In genomic region chr19:39518458-39518857, GRCh38 we compare ENCODE assay signal across 32 cellular contexts. TPM values are rescaled to one million over a fixed set of nuclear protein-coding genes. Genes with fewer than 3 reads are reported as not detected.
DNase-seq lines count a peak whose midpoint lies in the region; ATAC-seq and TF ChIP-seq lines count a peak whose summit lies in the region.
"Had no signal": no experiment of that assay in that cellular context is flagged by ENCODE, and none has a peak within 500 bp of the region (broad histone marks: within the 10 kb centered on the region; RNA-seq: fewer than 3 reads in every experiment).

No MANE protein-coding gene starts in this region.

- H3K4me3 ChIP-seq in GM23338, result peak overlapping the region; percentile 30; the same call in 1 of the 2 replicates
- no peak overlapping the region for H3K4me3 ChIP-seq in neural progenitor cell
- H3K4me3 ChIP-seq: HAP-1, testis, uterus had no signal

- H3K27me3 ChIP-seq in GM23338 (ENCODE audit: insufficient read depth), result peaks cover 11% of the 10 kb centered on the region
- H3K27me3 ChIP-seq in neural progenitor cell, result peaks cover 34% of the 10 kb centered on the region

- H3K27ac Mint-ChIP-seq in GM23338 (peak overlapping the region; percentile 43; the same call in 1 of the 2 replicates), glutamatergic neuron (ENCODE audit: unreplicated experiment) (peak overlapping the region; percentile 12), neural progenitor cell (no peak overlapping the region)
- no peak overlapping the region for H3K27ac Mint-ChIP-seq in activated CD4-positive, alpha-beta T cell treated with anti-CD3 and anti-CD28 coated beads for 36 hours
- H3K27ac Mint-ChIP-seq: activated naive CD8-positive, alpha-beta T cell treated with anti-CD3 and anti-CD28 coated beads, Interleukin-2, amount 50 U/mL, for 24 hours; effector memory CD8-positive, alpha-beta T cell; stimulated activated memory B cell treated with anti-CD40 and anti-IgM and Interleukin-4, amounts not matched to agents 10 μg/mL and 1 μg/mL and 100 μg/mL, for 72 hours had no signal

- 0 out of 2 replicates have a peak, but pooled peaks cover 14% of the 10 kb centered on the region for H3F3A ChIP-seq in GM23338 (replicated peaks; ENCODE audit: low read depth)
- H3F3A ChIP-seq in neural progenitor cell (ENCODE audit: low read depth), result peaks cover 31% of the 10 kb centered on the region

- H3K27me3 Mint-ChIP-seq in GM23338 (ENCODE audit: insufficient read depth, low read depth, poor library complexity) (peaks cover 23% of the 10 kb centered on the region), glutamatergic neuron (ENCODE audit: unreplicated experiment) (peaks cover 24% of the 10 kb centered on the region), neural progenitor cell (ENCODE audit: insufficient read depth, low read depth) (peaks cover 43% of the 10 kb centered on the region)
- H3K27me3 Mint-ChIP-seq in activated CD4-positive, alpha-beta T cell treated with anti-CD3 and anti-CD28 coated beads for 36 hours, result peaks cover 32% of the 10 kb centered on the region

- peak overlapping the region; percentile 65 for H3K4me2 ChIP-seq in GM23338
- H3K4me2 ChIP-seq in neural progenitor cell, result peak overlapping the region; percentile 3

- peaks cover 16% of the 10 kb centered on the region for H3K79me2 ChIP-seq in GM23338 (replicated peaks; ENCODE audit: insufficient read depth)
- peaks cover 14% of the 10 kb centered on the region for H3K79me2 ChIP-seq in neural progenitor cell (ENCODE audit: low read depth)

- peak; percentile 44 for DNase-seq in GM23338 (ENCODE audit: low spot score)
- DNase-seq in NCI-H510A (lab: John Stamatoyannopoulos, UW), result peak; percentile 17
- DNase-seq in glutamatergic neuron, result no peak
- DNase-seq in neural progenitor cell (ENCODE audit: low spot score), result no peak
- no peak for DNase-seq in AG20443 (ENCODE audit: low spot score)
- DNase-seq in activated CD4-positive, alpha-beta T cell treated with anti-CD3 and anti-CD28 coated beads for 36 hours, result no peak
- no peak for DNase-seq in D341Med (ENCODE audit: low spot score)
- DNase-seq: activated CD4-positive, alpha-beta T cell treated with anti-CD3 and anti-CD28 coated beads for 4 hours; activated effector memory CD4-positive, alpha-beta T cell treated with anti-CD3 and anti-CD28 coated beads, Interleukin-2, amount 50 U/mL, for 16 hours; activated naive CD8-positive, alpha-beta T cell treated with anti-CD3 and anti-CD28 coated beads, Interleukin-2, amount 50 U/mL, for 24 hours; activated T-cell treated with anti-CD3 and anti-CD28 coated beads, Interleukin-2, amount 50 U/mL, for 1 hour; caudate nucleus; cortex of kidney; effector memory CD8-positive, alpha-beta T cell; head of caudate nucleus; Kasumi-1; left cardiac atrium; mammary epithelial cell; NCI-H1694; NCI-H526 treated with DMSO at 0.1 percent for 48 hours; stimulated activated CD4-positive, alpha-beta T cell treated with anti-CD3 and anti-CD28 coated beads, Interleukin-4, amount 100 ng/mL, for 4 hours; testis; uterus had no signal

- H3K36me3 ChIP-seq in GM23338 (ENCODE audit: insufficient read depth) (no peaks in the 10 kb centered on the region; the same call in 1 of the 2 replicates), neural progenitor cell (no peaks in the 10 kb centered on the region)
- H3K36me3 ChIP-seq: HAP-1, uterus had no signal

- H3K4me1 Mint-ChIP-seq in GM23338 (peaks cover 25% of the 10 kb centered on the region), glutamatergic neuron (ENCODE audit: low read depth, unreplicated experiment) (peaks cover 14% of the 10 kb centered on the region), neural progenitor cell (peaks cover 21% of the 10 kb centered on the region)
- peaks cover 17% of the 10 kb centered on the region for H3K4me1 Mint-ChIP-seq in activated CD4-positive, alpha-beta T cell treated with anti-CD3 and anti-CD28 coated beads for 36 hours

- CTCF ChIA-PET in activated CD4-positive, alpha-beta T cell treated with anti-CD3 and anti-CD28 coated beads for 36 hours (lab: Charles Lee), result interaction anchor here (0.6 to 1.3 kb wide), 3 partner anchors 22 to 402 kb away, joined by 3 read pairs; no protein-coding TSS in a partner anchor

- no peak overlapping the region for H3K9ac ChIP-seq in neural progenitor cell

- H3K9me2 ChIP-seq in GM23338 (ENCODE audit: insufficient read depth), result no peaks in the 10 kb centered on the region

- POLR2A ChIA-PET in activated CD4-positive, alpha-beta T cell treated with anti-CD3 and anti-CD28 coated beads for 36 hours (lab: Charles Lee), result interaction anchor here (0.6 kb wide), 2 partner anchors 20 to 180 kb away, joined by 3 to 4 read pairs; no protein-coding TSS in a partner anchor

- H3K9me3 ChIP-seq in neural progenitor cell (ENCODE audit: low read depth), result no peaks in the 10 kb centered on the region
- H3K9me3 ChIP-seq: HAP-1, testis, uterus had no signal

- H3K4me1 ChIP-seq in GM23338 (ENCODE audit: insufficient read depth) (peaks cover 15% of the 10 kb centered on the region; the same call in 1 of the 2 replicates), neural progenitor cell (peaks cover 4% of the 10 kb centered on the region)

- H3K27ac ChIP-seq in GM23338 (ENCODE audit: low read depth) (peak overlapping the region; percentile 90), neural progenitor cell (peak overlapping the region; percentile 53)
- H3K27ac ChIP-seq: testis, uterus had no signal

- no peak for TF ChIP-seq CTCF in GM23338 (conservative IDR thresholded peaks at IDR 0.05; ENCODE audit: low read depth in 2 of 2)
- TF ChIP-seq CTCF in glutamatergic neuron (IDR thresholded peaks at IDR 0.05; ENCODE audit: partially characterized antibody, unreplicated experiment), result no peak
- TF ChIP-seq CTCF in neural progenitor cell (IDR thresholded peaks at IDR 0.05), result no peak

- H2AFZ ChIP-seq in GM23338 (no peak overlapping the region), neural progenitor cell (replicated peaks) (no peak overlapping the region)

- intact Hi-C loops in activated CD4-positive, alpha-beta T cell treated with anti-CD3 and anti-CD28 coated beads for 36 hours (cut with DNase I, micrococcal nuclease), result no loop called here

- H4K20me1 ChIP-seq in GM23338 (replicated peaks; ENCODE audit: insufficient read depth), result 0 out of 2 replicates have a peak, but pooled peaks cover 4% of the 10 kb centered on the region
- H4K20me1 ChIP-seq in neural progenitor cell (ENCODE audit: low read depth), result peaks cover 4% of the 10 kb centered on the region

- H3K9me3 Mint-ChIP-seq in GM23338 (peaks cover 9% of the 10 kb centered on the region; the same call in 2 of the 3 replicates), glutamatergic neuron (ENCODE audit: unreplicated experiment) (peaks cover 28% of the 10 kb centered on the region), neural progenitor cell (peaks cover 3% of the 10 kb centered on the region)
- no peaks in the 10 kb centered on the region for H3K9me3 Mint-ChIP-seq in activated CD4-positive, alpha-beta T cell treated with anti-CD3 and anti-CD28 coated beads for 36 hours (ENCODE audit: low read depth)
- H3K9me3 Mint-ChIP-seq: activated naive CD8-positive, alpha-beta T cell treated with anti-CD3 and anti-CD28 coated beads, Interleukin-2, amount 50 U/mL, for 24 hours; effector memory CD8-positive, alpha-beta T cell; stimulated activated memory B cell treated with anti-CD40 and anti-IgM and Interleukin-4, amounts not matched to agents 10 μg/mL and 1 μg/mL and 100 μg/mL, for 72 hours had no signal

- ATAC-seq in GM23338 (no peak), GM21390 (IDR thresholded peaks at IDR 0.05; ENCODE audit: unreplicated experiment) (no peak)
- ATAC-seq in activated CD4-positive, alpha-beta T cell treated with anti-CD3 and anti-CD28 coated beads for 36 hours, result no peak
- ATAC-seq: activated naive CD8-positive, alpha-beta T cell treated with anti-CD3 and anti-CD28 coated beads, Interleukin-2, amount 50 U/mL, for 24 hours; effector memory CD8-positive, alpha-beta T cell; left cardiac atrium; sciatic nerve; SK-N-SH treated with all-trans-retinoic acid at 6 μM for 48 hours; stimulated activated memory B cell treated with anti-CD40 and anti-IgM and Interleukin-4, amounts not matched to agents 10 μg/mL and 1 μg/mL and 100 μg/mL, for 72 hours had no signal

- H3K4me3 Mint-ChIP-seq in GM23338 (peak overlapping the region; percentile 63), glutamatergic neuron (ENCODE audit: unreplicated experiment) (peak overlapping the region; percentile 75), neural progenitor cell (no peak overlapping the region)
- H3K4me3 Mint-ChIP-seq in activated CD4-positive, alpha-beta T cell treated with anti-CD3 and anti-CD28 coated beads for 36 hours, result no peak overlapping the region
- H3K4me3 Mint-ChIP-seq: activated naive CD8-positive, alpha-beta T cell treated with anti-CD3 and anti-CD28 coated beads, Interleukin-2, amount 50 U/mL, for 24 hours; effector memory CD8-positive, alpha-beta T cell; stimulated activated memory B cell treated with anti-CD40 and anti-IgM and Interleukin-4, amounts not matched to agents 10 μg/mL and 1 μg/mL and 100 μg/mL, for 72 hours had no signal

- H3K36me3 Mint-ChIP-seq in GM23338 (ENCODE audit: low read depth), result peaks cover 31% of the 10 kb centered on the region
- peaks cover 5% of the 10 kb centered on the region for H3K36me3 Mint-ChIP-seq in glutamatergic neuron (ENCODE audit: unreplicated experiment)
- H3K36me3 Mint-ChIP-seq in neural progenitor cell, result no peaks in the 10 kb centered on the region
- no peaks in the 10 kb centered on the region for H3K36me3 Mint-ChIP-seq in activated CD4-positive, alpha-beta T cell treated with anti-CD3 and anti-CD28 coated beads for 36 hours (ENCODE audit: low read depth)
- H3K36me3 Mint-ChIP-seq: stimulated activated memory B cell treated with anti-CD40 and anti-IgM and Interleukin-4, amounts not matched to agents 10 μg/mL and 1 μg/mL and 100 μg/mL, for 72 hours had no signal

RNA-seq across cellular contexts. Expression of gene SELENOV, which starts 3.5 kb away (rescaled TPM):
- 8.7 and 13.8 TPM in 2 replicates for total RNA-seq in GM23338 (2014; rRNA removed; shearing (Covaris generic))
- 8.0 and 12.4 TPM in 2 replicates for polyA plus RNA-seq in GM23338 (2016; fragmentation: Nextera tagmentation; extraction: Ambion mirVana)
- 9.9 TPM for total RNA-seq in glutamatergic neuron (ENCODE audit: unreplicated experiment)
- total RNA-seq in neural progenitor cell (ENCODE audit: low replicate concordance), result 0.73 and 6.2 TPM in 2 replicates
- not detected for total RNA-seq in activated CD4-positive, alpha-beta T cell treated with anti-CD3 and anti-CD28 coated beads for 36 hours
- total RNA-seq: fibroblast of villous mesenchyme; left cardiac atrium; mammary epithelial cell; posterior vena cava; sciatic nerve; T-helper 2 cell treated with Interferon-gamma antibody and Interleukin-4, amounts not matched to agents 100 ng/mL and 5 ng/mL, for 36 hours had no signal
- polyA plus RNA-seq: esophagus, mammary epithelial cell had no signal

RNA-seq across cellular contexts. Expression of gene EID2B, which starts 14.2 kb away (rescaled TPM):
- total RNA-seq in GM23338 (2014; rRNA removed; shearing (Covaris generic)), result 2.5 and 4.7 TPM in 2 replicates
- polyA plus RNA-seq in GM23338 (2016; fragmentation: Nextera tagmentation; extraction: Ambion mirVana), result 4.1 and 4.6 TPM in 2 replicates
- 7.6 TPM for total RNA-seq in glutamatergic neuron (ENCODE audit: unreplicated experiment)
- total RNA-seq in neural progenitor cell (ENCODE audit: low replicate concordance), result 10.1 and 11.1 TPM in 2 replicates
- 1 to 10 TPM; 1.4 to 3.5 TPM for total RNA-seq in activated CD4-positive, alpha-beta T cell treated with anti-CD3 and anti-CD28 coated beads for 36 hours

RNA-seq across cellular contexts. Expression of gene DLL3, which starts 19.7 kb away (rescaled TPM):
- total RNA-seq in GM23338 (2014; rRNA removed; shearing (Covaris generic)), result 15.6 and 19.1 TPM in 2 replicates
- polyA plus RNA-seq in GM23338 (2016; fragmentation: Nextera tagmentation; extraction: Ambion mirVana), result 9.8 and 9.9 TPM in 2 replicates
- total RNA-seq in glutamatergic neuron (ENCODE audit: unreplicated experiment), result 788 TPM
- total RNA-seq in neural progenitor cell (ENCODE audit: low replicate concordance), result 0.37 and 2.8 TPM in 2 replicates
- under 1 TPM; 0.72 to 0.94 TPM for total RNA-seq in activated CD4-positive, alpha-beta T cell treated with anti-CD3 and anti-CD28 coated beads for 36 hours
- total RNA-seq: left cardiac atrium, posterior vena cava, sciatic nerve had no signal

RNA-seq across cellular contexts. Expression of gene EID2, which starts 21.5 kb away (rescaled TPM):
- 22.8 and 25.2 TPM in 2 replicates for total RNA-seq in GM23338 (2014; rRNA removed; shearing (Covaris generic))
- polyA plus RNA-seq in GM23338 (2016; fragmentation: Nextera tagmentation; extraction: Ambion mirVana), result 24.4 and 24.6 TPM in 2 replicates
- 20.2 TPM for total RNA-seq in glutamatergic neuron (ENCODE audit: unreplicated experiment)
- total RNA-seq in neural progenitor cell (ENCODE audit: low replicate concordance), result 20.0 and 23.5 TPM in 2 replicates
- total RNA-seq in activated CD4-positive, alpha-beta T cell treated with anti-CD3 and anti-CD28 coated beads for 36 hours, result 10 to 100 TPM in 1 of 2 experiments, 1 to 10 TPM in 1; 9.0 to 10.7 TPM

RNA-seq across cellular contexts. Expression of gene TIMM50, which starts 37.8 kb away (rescaled TPM):
- total RNA-seq in GM23338 (2014; rRNA removed; shearing (Covaris generic)), result 119 and 120 TPM in 2 replicates
- 139 and 145 TPM in 2 replicates for polyA plus RNA-seq in GM23338 (2016; fragmentation: Nextera tagmentation; extraction: Ambion mirVana)
- total RNA-seq in glutamatergic neuron (ENCODE audit: unreplicated experiment), result 256 TPM
- 39.9 and 79.3 TPM in 2 replicates for total RNA-seq in neural progenitor cell (ENCODE audit: low replicate concordance)
- 100 to 1,000 TPM in 1 of 2 experiments, 10 to 100 TPM in 1; 99.4 to 126 TPM for total RNA-seq in activated CD4-positive, alpha-beta T cell treated with anti-CD3 and anti-CD28 coated beads for 36 hours

Comparison
In these comparisons a context has a peak if more than half of its experiments do, and no peak if none do; other contexts are left out.
1. DNase-seq: peak in GM23338 (single experiment) and NCI-H510A (single experiment); none in glutamatergic neuron (single experiment), neural progenitor cell (single experiment), AG20443 (single experiment), activated CD4-positive, alpha-beta T cell treated with anti-CD3 and anti-CD28 coated beads for 36 hours (single experiment) and D341Med (single experiment).
2. H3K27ac Mint-ChIP-seq: peak in GM23338 (single experiment) and glutamatergic neuron (single experiment); none in neural progenitor cell (single experiment) and activated CD4-positive, alpha-beta T cell treated with anti-CD3 and anti-CD28 coated beads for 36 hours (single experiment).
3. H3K4me3 Mint-ChIP-seq: peak in GM23338 (single experiment) and glutamatergic neuron (single experiment); none in neural progenitor cell (single experiment) and activated CD4-positive, alpha-beta T cell treated with anti-CD3 and anti-CD28 coated beads for 36 hours (single experiment).
4. RNA of gene DLL3, which starts 19.7 kb away (total RNA-seq): 788 TPM in glutamatergic neuron (single experiment); 15.6 to 19.1 TPM in GM23338, 0.72 to 0.94 TPM in activated CD4-positive, alpha-beta T cell treated with anti-CD3 and anti-CD28 coated beads for 36 hours and 0.37 to 2.8 TPM in neural progenitor cell; every median in the first group is over 10 times any median in the second.